ENCODE assay signal across 26 cellular contexts in the genomic region with DNA sequence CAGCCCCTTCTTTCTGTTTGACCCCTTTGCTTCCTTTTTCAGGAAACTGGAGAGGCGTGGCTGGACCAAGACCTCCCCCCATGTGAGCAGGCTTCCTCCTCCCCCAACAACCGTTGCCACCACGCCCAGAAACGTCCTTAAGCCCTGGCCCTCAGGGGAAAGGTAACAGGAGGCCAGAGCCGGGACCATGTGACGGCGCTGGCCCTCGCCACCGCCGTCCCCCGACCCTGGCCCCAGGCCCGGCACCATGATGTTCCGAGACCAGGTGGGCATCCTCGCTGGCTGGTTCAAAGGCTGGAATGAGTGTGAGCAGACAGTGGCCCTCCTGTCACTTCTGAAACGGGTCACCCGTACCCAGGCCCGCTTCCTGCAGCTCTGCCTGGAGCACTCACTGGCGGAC. TPM values are rescaled to one million over a fixed set of nuclear protein-coding genes. Genes with fewer than 3 reads are reported as not detected.
"Had no signal": no experiment of that assay in that cellular context is flagged by ENCODE, and none has a peak within 500 bp of the region (broad histone marks: within the 10 kb centered on the region; RNA-seq: fewer than 3 reads in every experiment).

No MANE protein-coding gene starts in this region.

- H3K27ac Mint-ChIP-seq: activated B cell treated with CpG ODN at 0.5 μM for 24 hours; activated CD4-positive, alpha-beta memory T cell treated with anti-CD3 and anti-CD28 coated beads for 36 hours; activated naive CD4-positive, alpha-beta T cell treated with anti-CD3 and anti-CD28 coated beads, Interleukin-2, amount 10 ng/mL, durations not matched to agents 7 days and 5 days; activated naive CD8-positive, alpha-beta T cell treated with anti-CD3 and anti-CD28 coated beads for 36 hours had no signal

- H3K4me3 Mint-ChIP-seq: activated B cell treated with CpG ODN at 0.5 μM for 24 hours; activated CD4-positive, alpha-beta memory T cell treated with anti-CD3 and anti-CD28 coated beads for 36 hours; activated CD4-positive, alpha-beta T cell treated with anti-CD3 and anti-CD28 coated beads, Interleukin-2, amount 10 ng/mL, durations not matched to agents 24 days and 14 days; activated naive CD4-positive, alpha-beta T cell treated with anti-CD3 and anti-CD28 coated beads, Interleukin-2, amount 10 ng/mL, durations not matched to agents 7 days and 5 days; activated naive CD8-positive, alpha-beta T cell treated with anti-CD3 and anti-CD28 coated beads for 36 hours had no signal

- H3K9me3 Mint-ChIP-seq: activated B cell treated with CpG ODN at 0.5 μM for 24 hours; activated CD4-positive, alpha-beta memory T cell treated with anti-CD3 and anti-CD28 coated beads for 36 hours; activated CD4-positive, alpha-beta T cell treated with anti-CD3 and anti-CD28 coated beads, Interleukin-2, amount 10 ng/mL, durations not matched to agents 24 days and 14 days; activated naive CD4-positive, alpha-beta T cell treated with anti-CD3 and anti-CD28 coated beads, Interleukin-2, amount 10 ng/mL, durations not matched to agents 7 days and 5 days; activated naive CD8-positive, alpha-beta T cell treated with anti-CD3 and anti-CD28 coated beads for 36 hours; activated T-helper 2 cell treated with anti-CD3 and anti-CD28 coated beads, Interferon-gamma antibody, Interleukin-2, Interleukin-4, amounts not matched to agents 10 μg/mL and 5 μg/mL and 100 μg/mL, durations not matched to agents 14 hours and 24 hours and 36 hours had no signal

- H3K27me3 Mint-ChIP-seq: activated B cell treated with CpG ODN at 0.5 μM for 24 hours; activated CD4-positive, alpha-beta memory T cell treated with anti-CD3 and anti-CD28 coated beads for 36 hours; activated CD4-positive, alpha-beta T cell treated with anti-CD3 and anti-CD28 coated beads, Interleukin-2, amount 10 ng/mL, durations not matched to agents 24 days and 14 days; activated naive CD4-positive, alpha-beta T cell treated with anti-CD3 and anti-CD28 coated beads, Interleukin-2, amount 10 ng/mL, durations not matched to agents 7 days and 5 days; activated naive CD8-positive, alpha-beta T cell treated with anti-CD3 and anti-CD28 coated beads for 36 hours; T-helper 17 cell had no signal

- ATAC-seq: T-helper 17 cell had no signal

- DNase-seq: activated B cell treated with CpG ODN at 0.5 μM for 24 hours; activated CD4-positive, alpha-beta memory T cell treated with anti-CD3 and anti-CD28 coated beads for 36 hours; activated CD4-positive, alpha-beta T cell treated with anti-CD3 and anti-CD28 coated beads for 1 hour; activated CD4-positive, alpha-beta T cell treated with anti-CD3 and anti-CD28 coated beads, Interleukin-2, amount 10 ng/mL, durations not matched to agents 24 days and 14 days; activated CD8-positive, alpha-beta memory T cell treated with anti-CD3 and anti-CD28 coated beads for 24 hours; activated gamma-delta T cell treated with Interleukin-2 at 50 U/mL for 16 hours; activated naive CD4-positive, alpha-beta T cell treated with anti-CD3 and anti-CD28 coated beads, Interleukin-2, amount 10 ng/mL, durations not matched to agents 7 days and 5 days; activated naive CD8-positive, alpha-beta T cell treated with anti-CD3 and anti-CD28 coated beads for 36 hours; activated T-cell treated with anti-CD3 and anti-CD28 coated beads, Interleukin-2, amount 50 U/mL, for 48 hours; brain microvascular endothelial cell; NCI-H1092; NCI-H1417; NCI-H1694; NCI-H2029; NCI-H2107; NCI-H2171 treated with DMSO at 0.1 percent for 48 hours; NCI-H226; NCI-H526; NCI-H774; SIG-M5; T-helper 17 cell; T1000 had no signal

RNA-seq across cellular contexts. Expression of a gene that starts 20.8 kb away (rescaled TPM):
- total RNA-seq: cardiac muscle cell, MCF 10A, NCI-H460 had no signal
